ENCODE assay signal across 14 cellular contexts in genomic region chr4:144894525-144894924, GRCh38.
DNase-seq lines count a peak whose midpoint lies in the region; ATAC-seq and TF ChIP-seq lines count a peak whose summit lies in the region.
"Had no signal": no experiment of that assay in that cellular context is flagged by ENCODE, and none has a peak within 500 bp of the region (broad histone marks: within the 10 kb centered on the region; RNA-seq: fewer than 3 reads in every experiment).

No MANE protein-coding gene starts in this region.

- ATAC-seq in HG02571 (IDR thresholded peaks at IDR 0.05; ENCODE audit: unreplicated experiment) = no peak
- ATAC-seq: natural killer cell had no signal

- H3K9me2 ChIP-seq in GM23248 (ENCODE audit: insufficient read depth) = no peaks in the 10 kb centered on the region

- no peak for TF ChIP-seq POLR2A in esophagus squamous epithelium (IDR thresholded peaks at IDR 0.05)

- no peaks in the 10 kb centered on the region for H3K79me2 ChIP-seq in GM23248 (ENCODE audit: insufficient read depth)

- H2AFZ ChIP-seq in GM23248 = no peak overlapping the region

- DNase-seq in GM23248 (peak; percentile 61), NOMO-1 treated with dmso at 0.1 percent for 144 hours (lab: John Stamatoyannopoulos, UW; ENCODE audit: unreplicated experiment) (peak; percentile 43), epithelial cell of esophagus (ENCODE audit: low read depth) (peak; percentile 63), renal cortical epithelial cell (ENCODE audit: low read depth) (peak; percentile 76), GM13977 (ENCODE audit: low spot score) (no peak), ureter (ENCODE audit: low spot score) (no peak), esophagus squamous epithelium (lab: John Stamatoyannopoulos, UW) (no peak)
- DNase-seq: activated T-cell treated with anti-CD3 and anti-CD28 coated beads for 4 hours, caudate nucleus, DMS53, hippocampal formation, natural killer cell, T-helper 2 cell had no signal

- no peaks in the 10 kb centered on the region for H4K20me1 ChIP-seq in GM23248 (ENCODE audit: insufficient read depth)

- H3K36me3 ChIP-seq in GM23248 (ENCODE audit: low read depth) (no peaks in the 10 kb centered on the region), esophagus squamous epithelium (no peaks in the 10 kb centered on the region)

- H3K9me3 ChIP-seq in GM23248 (ENCODE audit: low read depth) (no peaks in the 10 kb centered on the region), esophagus squamous epithelium (peaks cover 0 to 4% (median 0%) of the 10 kb centered on the region in 3 donors)

- H3K27me3 ChIP-seq in GM23248 (replicated peaks; ENCODE audit: insufficient read depth) (no peaks in the 10 kb centered on the region), esophagus squamous epithelium (no peaks in the 10 kb centered on the region)

- in situ Hi-C loops in GM23248 (cut with MboI) (no loop called here), GM13977 (cut with MboI; ENCODE audit: low pct_unique_long_range_greater_than_20kb, low sequenced_read_pairs, unreplicated experiment) (no loop called here)

- H3K4me3 ChIP-seq in GM23248 (no peak overlapping the region), epithelial cell of esophagus (ENCODE audit: low read length) (no peak overlapping the region), esophagus squamous epithelium (no peak overlapping the region)

- H3F3A ChIP-seq in GM23248 (ENCODE audit: insufficient read depth) = no peaks in the 10 kb centered on the region

- H3K27ac ChIP-seq in GM23248 (no peak overlapping the region), esophagus squamous epithelium (no peak overlapping the region)

- intact Hi-C loops in esophagus squamous epithelium (cut with DNase I) = no loop called here

- TF ChIP-seq CTCF in epithelial cell of esophagus (IDR thresholded peaks at IDR 0.05; ENCODE audit: insufficient read depth, low read depth, low read length, missing control alignments) = no peak
- no peak for TF ChIP-seq CTCF in GM13977 (IDR thresholded peaks at IDR 0.05; ENCODE audit: extremely low read depth, insufficient read depth, missing control alignments)
- no peak for TF ChIP-seq CTCF in esophagus squamous epithelium (IDR thresholded peaks at IDR 0.05)

- no peak overlapping the region for H3K9ac ChIP-seq in GM23248

- 27 to 31% methylated on average over 3 of the region's 3 CpGs for WGBS in GM23248 (ENCODE audit: low coverage in 1 of 2, low lambda C conversion rate in 2 of 2, missing lambda C conversion rate in 2 of 2), 2 experiments
- WGBS in esophagus squamous epithelium, 2 donors = 63 to 76% methylated on average over 3 of the region's 3 CpGs

- H3K4me1 ChIP-seq in GM23248 (ENCODE audit: insufficient read depth) (no peaks in the 10 kb centered on the region), esophagus squamous epithelium (no peaks in the 10 kb centered on the region)

- H3K4me2 ChIP-seq in GM23248 (ENCODE audit: unreplicated experiment) = no peak overlapping the region

Comparison
In these comparisons a context has a peak if more than half of its experiments do, and no peak if none do; other contexts are left out.
1. DNase-seq: peak in GM23248 (single experiment), NOMO-1 treated with dmso at 0.1 percent for 144 hours (single experiment), epithelial cell of esophagus (single experiment) and renal cortical epithelial cell (single experiment); none in GM13977 (single experiment), ureter (single experiment) and esophagus squamous epithelium (single experiment).